ENCODE assay signal across 8 cellular contexts in the genomic region with DNA sequence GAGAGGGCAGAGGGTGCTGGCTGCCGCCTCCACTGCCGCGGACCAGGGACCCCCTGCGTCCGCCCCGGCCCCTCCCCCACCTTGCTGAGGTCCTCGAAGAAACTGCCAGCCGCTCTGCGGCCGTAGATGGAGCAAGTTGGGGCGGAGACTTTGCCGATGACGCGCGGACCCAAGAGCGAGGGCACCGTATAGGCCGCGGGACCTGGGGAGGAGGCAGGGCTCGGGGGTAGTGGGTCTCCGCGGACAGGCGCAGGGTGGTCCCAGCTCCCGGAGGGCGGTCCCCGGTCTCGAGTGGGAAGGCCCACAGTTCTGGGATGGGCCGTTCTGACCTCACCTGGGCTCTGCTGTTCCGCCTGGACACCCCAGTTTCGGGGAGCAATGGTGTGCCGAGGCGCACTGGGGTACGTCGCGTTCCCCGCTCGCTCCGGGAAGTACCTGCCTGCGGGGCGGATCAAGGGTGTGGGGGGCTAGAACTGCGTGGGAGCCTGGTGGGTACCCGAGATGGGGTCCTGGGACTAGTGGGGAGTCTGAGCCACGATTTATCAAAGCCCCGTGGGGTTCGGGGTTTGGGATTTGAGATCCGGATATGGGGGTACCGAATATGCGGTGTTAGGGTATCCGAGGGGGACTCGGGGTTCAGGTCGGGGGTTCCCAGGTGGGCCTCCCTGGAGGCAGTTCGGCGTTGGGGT. TPM values are rescaled to one million over a fixed set of nuclear protein-coding genes. Genes with fewer than 3 reads are reported as not detected.
DNase-seq lines count a peak whose midpoint lies in the region; ATAC-seq and TF ChIP-seq lines count a peak whose summit lies in the region.

No MANE protein-coding gene starts in this region.

- DNase-seq in GM13977 (ENCODE audit: low spot score) (peak; percentile 89), NCI-H1105 (lab: John Stamatoyannopoulos, UW) (peak; percentile 56), dorsolateral prefrontal cortex (peak in 2 of 10 donors; percentile 30 to 57), memory B cell (ENCODE audit: low spot score in 2 of 2) (peak; percentile 87 to 88), occipital lobe (lab: John Stamatoyannopoulos, UW) (no peak)
- DNase-seq in activated CD4-positive, alpha-beta T cell treated with anti-CD3 and anti-CD28 coated beads, Interleukin-2, amount 10 ng/mL, durations not matched to agents 24 days and 14 days, result peak; percentile 96
- peak; percentile 68 for DNase-seq in stimulated activated CD8-positive, alpha-beta memory T cell treated with anti-CD3 and anti-CD28 coated beads, Interleukin-15, amount 100 ng/mL, for 1 hour (ENCODE audit: low read depth)

- intact Hi-C loops in activated CD4-positive, alpha-beta T cell treated with anti-CD3 and anti-CD28 coated beads, Interleukin-2, amount 10 ng/mL, durations not matched to agents 24 days and 14 days (cut with micrococcal nuclease), result loop anchor here (1.0 to 2.0 kb wide), 6 partner anchors 8 to 90 kb away; partner anchors contain the start of genes CHKB, KLHDC7B, NCAPH2 and SYCE3
- intact Hi-C loops in dorsolateral prefrontal cortex (cut with DNase I), result no loop called here

- in situ Hi-C loops in GM13977 (cut with MboI; ENCODE audit: low pct_unique_long_range_greater_than_20kb, low sequenced_read_pairs, unreplicated experiment), result no loop called here

- peaks cover 19% of the 10 kb centered on the region for H3K36me3 Mint-ChIP-seq in activated CD4-positive, alpha-beta T cell treated with anti-CD3 and anti-CD28 coated beads, Interleukin-2, amount 10 ng/mL, durations not matched to agents 24 days and 14 days (ENCODE audit: low read depth)
- no peaks in the 10 kb centered on the region for H3K36me3 Mint-ChIP-seq in memory B cell

- H3K4me3 Mint-ChIP-seq in activated CD4-positive, alpha-beta T cell treated with anti-CD3 and anti-CD28 coated beads, Interleukin-2, amount 10 ng/mL, durations not matched to agents 24 days and 14 days, result peak overlapping the region; percentile 96
- peak overlapping the region; percentile 89 for H3K4me3 Mint-ChIP-seq in memory B cell

- H3K27ac ChIP-seq in dorsolateral prefrontal cortex, result peak overlapping the region in 54 of 59 donors; percentile 13 to 88 (median 73)

- TF ChIP-seq CTCF in GM13977 (IDR thresholded peaks at IDR 0.05; ENCODE audit: extremely low read depth, insufficient read depth, missing control alignments) (no peak), dorsolateral prefrontal cortex (IDR thresholded peaks at IDR 0.05 in 54 of 56, conservative IDR thresholded peaks at IDR 0.05 in 2 of 56; ENCODE audit: low read depth in 1 of 56, partially characterized antibody in 56 of 56) (no peak)

- peaks cover 47% of the 10 kb centered on the region for H3K4me1 Mint-ChIP-seq in activated CD4-positive, alpha-beta T cell treated with anti-CD3 and anti-CD28 coated beads, Interleukin-2, amount 10 ng/mL, durations not matched to agents 24 days and 14 days
- H3K4me1 Mint-ChIP-seq in memory B cell, result peaks cover 35% of the 10 kb centered on the region

- H3K4me3 ChIP-seq in dorsolateral prefrontal cortex, result peak overlapping the region in 56 of 59 donors; percentile 1 to 90 (median 42)

- no peaks in the 10 kb centered on the region for H3K27me3 Mint-ChIP-seq in activated CD4-positive, alpha-beta T cell treated with anti-CD3 and anti-CD28 coated beads, Interleukin-2, amount 10 ng/mL, durations not matched to agents 24 days and 14 days
- H3K27me3 Mint-ChIP-seq in memory B cell, result no peaks in the 10 kb centered on the region

- H3K27me3 ChIP-seq in dorsolateral prefrontal cortex, result peaks cover 0 to 69% (median 54%) of the 10 kb centered on the region in 45 donors

- ATAC-seq in memory B cell (ENCODE audit: low read depth), result peak; percentile 52
- no peak for ATAC-seq in HG03565 (IDR thresholded peaks at IDR 0.05; ENCODE audit: unreplicated experiment)

- H3K9me3 Mint-ChIP-seq in activated CD4-positive, alpha-beta T cell treated with anti-CD3 and anti-CD28 coated beads, Interleukin-2, amount 10 ng/mL, durations not matched to agents 24 days and 14 days, result no peaks in the 10 kb centered on the region
- H3K9me3 Mint-ChIP-seq in memory B cell, result no peaks in the 10 kb centered on the region

- H3K27ac Mint-ChIP-seq in activated CD4-positive, alpha-beta T cell treated with anti-CD3 and anti-CD28 coated beads, Interleukin-2, amount 10 ng/mL, durations not matched to agents 24 days and 14 days, result peak overlapping the region; percentile 100
- peak overlapping the region; percentile 98 for H3K27ac Mint-ChIP-seq in memory B cell

RNA-seq across cellular contexts. Expression of gene TYMP, which starts 1.2 kb away (rescaled TPM):
- 62.1 and 63.0 TPM in 2 replicates for total RNA-seq in activated CD4-positive, alpha-beta T cell treated with anti-CD3 and anti-CD28 coated beads, Interleukin-2, amount 10 ng/mL, durations not matched to agents 24 days and 14 days
- total RNA-seq in dorsolateral prefrontal cortex, result 10 to 100 TPM in 50 of 120 experiments, 1 to 10 TPM in 70; 1.4 to 47.4 (median 7.6) TPM
- total RNA-seq in occipital lobe, result 2.0 TPM

RNA-seq across cellular contexts. Expression of gene SCO2, which starts 5.6 kb away (rescaled TPM):
- total RNA-seq in activated CD4-positive, alpha-beta T cell treated with anti-CD3 and anti-CD28 coated beads, Interleukin-2, amount 10 ng/mL, durations not matched to agents 24 days and 14 days, result 5.3 and 11.2 TPM in 2 replicates
- 10 to 100 TPM in 4 of 120 experiments, 1 to 10 TPM in 45, under 1 TPM in 4, not detected in 67; 0.59 to 11.9 (median 2.8) TPM for total RNA-seq in dorsolateral prefrontal cortex
- total RNA-seq in occipital lobe, result 0.78 TPM

RNA-seq across cellular contexts. Expression of gene KLHDC7B, which starts 14.7 kb away (rescaled TPM):
- total RNA-seq in activated CD4-positive, alpha-beta T cell treated with anti-CD3 and anti-CD28 coated beads, Interleukin-2, amount 10 ng/mL, durations not matched to agents 24 days and 14 days, result 5.3 and 6.8 TPM in 2 replicates
- total RNA-seq in dorsolateral prefrontal cortex (under 1 TPM in 40 of 120 experiments, not detected in 80; 0.13 to 0.68 (median 0.21) TPM), occipital lobe (not detected)

RNA-seq across cellular contexts. Expression of gene NCAPH2, which starts 23.0 kb away (rescaled TPM):
- 131 and 133 TPM in 2 replicates for total RNA-seq in activated CD4-positive, alpha-beta T cell treated with anti-CD3 and anti-CD28 coated beads, Interleukin-2, amount 10 ng/mL, durations not matched to agents 24 days and 14 days
- total RNA-seq in dorsolateral prefrontal cortex, result 10 to 100 TPM; 47.2 to 83.2 (median 61.5) TPM
- total RNA-seq in occipital lobe, result 46.9 TPM

RNA-seq across cellular contexts. Expression of gene LMF2, which starts 23.5 kb away (rescaled TPM):
- 78.4 and 79.2 TPM in 2 replicates for total RNA-seq in activated CD4-positive, alpha-beta T cell treated with anti-CD3 and anti-CD28 coated beads, Interleukin-2, amount 10 ng/mL, durations not matched to agents 24 days and 14 days
- total RNA-seq in dorsolateral prefrontal cortex (10 to 100 TPM; 32.4 to 63.2 (median 43.6) TPM), occipital lobe (9.8 TPM)
